10 cellular contexts compared by ENCODE assay signal in genomic region chr6:153957409-153957808, GRCh38.
DNase-seq lines count a peak whose midpoint lies in the region; ATAC-seq and TF ChIP-seq lines count a peak whose summit lies in the region.
"Had no signal": no experiment of that assay in that cellular context is flagged by ENCODE, and none has a peak within 500 bp of the region (broad histone marks: within the 10 kb centered on the region; RNA-seq: fewer than 3 reads in every experiment).

No MANE protein-coding gene starts in this region.

- H3K4me3 Mint-ChIP-seq in mesothelial cell of epicardium, result no peak overlapping the region

- no peaks in the 10 kb centered on the region for H3K27me3 Mint-ChIP-seq in mesothelial cell of epicardium (ENCODE audit: low read depth)

- DNase-seq in GM12864 (ENCODE audit: low read depth), result peak; percentile 57
- no peak for DNase-seq in NCI-H1694 (lab: John Stamatoyannopoulos, UW)
- no peak for DNase-seq in ecto neural progenitor cell (ENCODE audit: low spot score)
- DNase-seq in mesothelial cell of epicardium (ENCODE audit: low spot score in 2 of 2, unreplicated experiment in 2 of 2), result no peak
- no peak for DNase-seq in left lobe of liver (ENCODE audit: low spot score)
- DNase-seq: activated CD4-positive, CD25-positive, alpha-beta regulatory T cell; activated naive CD4-positive, alpha-beta T cell treated with Interleukin-2 at 50 U/mL for 16 hours had no signal

- H3K36me3 Mint-ChIP-seq in mesothelial cell of epicardium, result no peaks in the 10 kb centered on the region

- no peak overlapping the region for H3K27ac Mint-ChIP-seq in mesothelial cell of epicardium

- H3K4me1 Mint-ChIP-seq in mesothelial cell of epicardium, result peaks cover 5% of the 10 kb centered on the region

- peaks cover 12% of the 10 kb centered on the region for H3K9me3 Mint-ChIP-seq in mesothelial cell of epicardium

- no peak overlapping the region for H3K4me3 ChIP-seq in GM12864 (ENCODE audit: low read depth, low read length)

- ATAC-seq in GM19438 (IDR thresholded peaks at IDR 0.05; ENCODE audit: low read depth, unreplicated experiment) (peak; percentile 97), HG02870 (IDR thresholded peaks at IDR 0.05; ENCODE audit: unreplicated experiment) (peak; percentile 96), HG03558 (IDR thresholded peaks at IDR 0.05; ENCODE audit: extremely low read depth, unreplicated experiment) (peak; percentile 91), left lobe of liver (no peak)

- TF ChIP-seq CTCF in GM12864 (IDR thresholded peaks at IDR 0.05; ENCODE audit: low read depth, low read length, missing control alignments) (no peak), mesothelial cell of epicardium (IDR thresholded peaks at IDR 0.05; ENCODE audit: unreplicated experiment) (no peak)
